Comparison of ENCODE assay signal across 30 cellular contexts in genomic region chr22:46757104-46757503, GRCh38.
"Had no signal": no experiment of that assay in that cellular context is flagged by ENCODE, and none has a peak within 500 bp of the region (broad histone marks: within the 10 kb centered on the region; RNA-seq: fewer than 3 reads in every experiment).

No MANE protein-coding gene starts in this region.

- H3K27me3 ChIP-seq: ascending aorta, cardiac muscle cell, Peyer's patch had no signal

- H3K9me3 Mint-ChIP-seq: central memory CD8-positive, alpha-beta T cell had no signal

- H3K4me3 ChIP-seq: ascending aorta, cardiac muscle cell, Peyer's patch had no signal

- H3K36me3 ChIP-seq: ascending aorta, cardiac muscle cell, Peyer's patch had no signal

- H3K4me3 Mint-ChIP-seq: activated CD4-positive, alpha-beta memory T cell treated with anti-CD3 and anti-CD28 coated beads, Interleukin-2, amount 10 ng/mL, durations not matched to agents 7 days and 5 days; activated CD8-positive, alpha-beta memory T cell treated with anti-CD3 and anti-CD28 coated beads, Interleukin-2, amount 10 ng/mL, durations not matched to agents 7 days and 5 days; activated naive CD4-positive, alpha-beta T cell treated with anti-CD3 and anti-CD28 coated beads, Interleukin-2, amount 50 U/mL, for 24 hours; activated naive CD8-positive, alpha-beta T cell treated with anti-CD3 and anti-CD28 coated beads, Interleukin-2, amount 10 ng/mL, durations not matched to agents 7 days and 5 days; central memory CD8-positive, alpha-beta T cell had no signal

- DNase-seq: activated CD4-positive, alpha-beta memory T cell treated with anti-CD3 and anti-CD28 coated beads, Interleukin-2, amount 10 ng/mL, durations not matched to agents 7 days and 5 days; activated CD4-positive, alpha-beta T cell treated with anti-CD3 and anti-CD28 coated beads for 1 hour; activated CD4-positive, alpha-beta T cell treated with anti-CD3 and anti-CD28 coated beads for 48 hours; activated CD4-positive, CD25-positive, alpha-beta regulatory T cell; activated CD8-positive, alpha-beta memory T cell treated with anti-CD3 and anti-CD28 coated beads for 24 hours; activated CD8-positive, alpha-beta memory T cell treated with anti-CD3 and anti-CD28 coated beads, Interleukin-2, amount 10 ng/mL, durations not matched to agents 7 days and 5 days; activated CD8-positive, alpha-beta memory T cell treated with anti-CD3 and anti-CD28 coated beads, Interleukin-2, amount 50 U/mL, for 48 hours; activated effector memory CD4-positive, alpha-beta T cell treated with anti-CD3 and anti-CD28 coated beads, Interleukin-2, amount 50 U/mL, for 16 hours; activated naive CD4-positive, alpha-beta T cell; activated naive CD8-positive, alpha-beta T cell treated with anti-CD3 and anti-CD28 coated beads, Interleukin-2, amount 10 ng/mL, durations not matched to agents 7 days and 5 days; activated T-cell treated with anti-CD3 and anti-CD28 coated beads, Interleukin-2, amount 50 U/mL, for 48 hours; amygdala; NCI-H1105; NCI-H1436; NCI-H1694 treated with DMSO at 0.1 percent for 48 hours; NCI-H2029; NCI-H510A; NCI-H526; NCI-H748 treated with DMSO at 0.1 percent for 48 hours; NK-92 treated with Interleukin-12 subunit alpha and Interleukin-12 subunit beta, amount 100 ng/mL, for 24 hours; PC-3; SW 1271; T-helper 1 cell; T1000; WERI-Rb-1 had no signal

- ATAC-seq: activated CD8-positive, alpha-beta memory T cell treated with anti-CD3 and anti-CD28 coated beads, Interleukin-2, amount 10 ng/mL, durations not matched to agents 7 days and 5 days; PC-3 had no signal

- H3K27ac ChIP-seq: cardiac muscle cell, Peyer's patch, WERI-Rb-1 had no signal

- H3K9me3 ChIP-seq: ascending aorta had no signal

- H3K27ac Mint-ChIP-seq: activated CD4-positive, alpha-beta memory T cell treated with anti-CD3 and anti-CD28 coated beads, Interleukin-2, amount 10 ng/mL, durations not matched to agents 7 days and 5 days; activated CD8-positive, alpha-beta memory T cell treated with anti-CD3 and anti-CD28 coated beads, Interleukin-2, amount 10 ng/mL, durations not matched to agents 7 days and 5 days; activated naive CD8-positive, alpha-beta T cell treated with anti-CD3 and anti-CD28 coated beads, Interleukin-2, amount 10 ng/mL, durations not matched to agents 7 days and 5 days had no signal

- H3K27me3 Mint-ChIP-seq: activated CD4-positive, alpha-beta memory T cell treated with anti-CD3 and anti-CD28 coated beads, Interleukin-2, amount 10 ng/mL, durations not matched to agents 7 days and 5 days; activated CD8-positive, alpha-beta memory T cell treated with anti-CD3 and anti-CD28 coated beads, Interleukin-2, amount 10 ng/mL, durations not matched to agents 7 days and 5 days; activated naive CD4-positive, alpha-beta T cell treated with anti-CD3 and anti-CD28 coated beads, Interleukin-2, amount 50 U/mL, for 24 hours; activated naive CD8-positive, alpha-beta T cell treated with anti-CD3 and anti-CD28 coated beads, Interleukin-2, amount 10 ng/mL, durations not matched to agents 7 days and 5 days; central memory CD8-positive, alpha-beta T cell had no signal
